Comparison of ENCODE assay signal across 15 cellular contexts in genomic region chr7:128194533-128195282, GRCh38. TPM values are rescaled to one million over a fixed set of nuclear protein-coding genes. Genes with fewer than 3 reads are reported as not detected.
A peak's percentile ranks its signal among the peaks of the same experiment; 100 is the strongest.
DNase-seq lines count a peak whose midpoint lies in the region; ATAC-seq, FAIRE-seq and TF ChIP-seq lines count a peak whose summit lies in the region.
"Had no signal": no experiment of that assay in that cellular context is flagged by ENCODE, and none has a peak within 500 bp of the region (broad histone marks: within the 10 kb centered on the region; RNA-seq: fewer than 3 reads in every experiment).

No MANE protein-coding gene starts in this region.

- H3K27ac ChIP-seq in HCT116 (ENCODE audit: low read depth, low read length) (no peak overlapping the region), keratinocyte (ENCODE audit: control insufficient read depth, insufficient read depth, low read length) (no peak overlapping the region), WERI-Rb-1 (no peak overlapping the region)

- H3K27me3 ChIP-seq in HCT116 (ENCODE audit: insufficient read depth, low read length) (no peaks in the 10 kb centered on the region), keratinocyte (ENCODE audit: control insufficient read depth, extremely low read depth, insufficient read depth, low read length) (peaks cover 19% of the 10 kb centered on the region), WERI-Rb-1 (ENCODE audit: insufficient read depth, low read depth, severe bottlenecking) (no peaks in the 10 kb centered on the region)

- CTCF ChIA-PET in HCT116 (lab: Charles Lee), result no interaction called here

- H3K36me3 ChIP-seq in HCT116 (ENCODE audit: control insufficient read depth in 1 of 2, insufficient read depth in 2 of 2, low read length in 2 of 2) (no peaks in the 10 kb centered on the region), keratinocyte (ENCODE audit: control insufficient read depth in 2 of 2, extremely low read depth in 1 of 2, insufficient read depth in 2 of 2, low read length in 2 of 2) (no peaks in the 10 kb centered on the region), WERI-Rb-1 (no peaks in the 10 kb centered on the region)

- POLR2A ChIA-PET in HCT116 (lab: Charles Lee), result no interaction called here

- dilution Hi-C loops in keratinocyte (cut with MboI; ENCODE audit: extremely low pct_ligation_motif_present, low sequenced_read_pairs), result no loop called here

- no peaks in the 10 kb centered on the region for H3K9me1 ChIP-seq in keratinocyte (ENCODE audit: control insufficient read depth, extremely low read depth, insufficient read depth, low read length)

- H3K4me1 ChIP-seq in HCT116 (ENCODE audit: control insufficient read depth in 1 of 2, insufficient read depth in 2 of 2, low read length in 2 of 2) (no peaks in the 10 kb centered on the region), keratinocyte (ENCODE audit: control insufficient read depth, extremely low read depth, insufficient read depth, low read length) (no peaks in the 10 kb centered on the region)

- H3K9ac ChIP-seq in HCT116 (ENCODE audit: low read length), result no peak overlapping the region
- no peak overlapping the region for H3K9ac ChIP-seq in keratinocyte (ENCODE audit: control insufficient read depth, extremely low read depth, insufficient read depth, low read length)

- H4K20me1 ChIP-seq in HCT116 (ENCODE audit: insufficient read depth) (no peaks in the 10 kb centered on the region), keratinocyte (ENCODE audit: control insufficient read depth, extremely low read depth, insufficient read depth, low read length) (no peaks in the 10 kb centered on the region)

- H3K4me3 ChIP-seq in HCT116 (replicated peaks in 1 of 2; ENCODE audit: low read depth in 1 of 2, low read length in 2 of 2) (no peak overlapping the region), keratinocyte (ENCODE audit: control insufficient read depth in 2 of 3, extremely low read depth in 1 of 3, insufficient read depth in 2 of 3, low read depth in 1 of 3, low read length in 3 of 3) (no peak overlapping the region), WERI-Rb-1 (ENCODE audit: low read depth, low read length) (no peak overlapping the region)

- H3K9me2 ChIP-seq in HCT116 (ENCODE audit: insufficient read depth), result no peaks in the 10 kb centered on the region

- peak; percentile 26 for FAIRE-seq in keratinocyte (lab: Jason Lieb, UNC)

- H3K9me3 ChIP-seq in HCT116 (ENCODE audit: control insufficient read depth in 1 of 2, insufficient read depth in 1 of 2, low read depth in 1 of 2, low read length in 2 of 2) (peaks cover 5 to 10% of the 10 kb centered on the region in 2 experiments; a peak in 2 of 4 replicates), keratinocyte (ENCODE audit: control insufficient read depth, low read depth, low read length) (peaks cover 3% of the 10 kb centered on the region), WERI-Rb-1 (ENCODE audit: severe bottlenecking) (peaks cover 12% of the 10 kb centered on the region)

- DNase-seq in activated effector memory CD4-positive, alpha-beta T cell treated with anti-CD3 and anti-CD28 coated beads, Interleukin-2, amount 50 U/mL, for 16 hours, result peak; percentile 14
- no peak for DNase-seq in activated effector memory CD4-positive, alpha-beta T cell treated with Interleukin-2 at 50 U/mL for 16 hours
- no peak for DNase-seq in HCT116 (ENCODE audit: low read depth, low spot score)
- DNase-seq in OCI-M1 (lab: John Stamatoyannopoulos, UW), result peak; percentile 1
- no peak for DNase-seq in keratinocyte (ENCODE audit: low read depth, low spot score)
- DNase-seq in activated CD4-positive, CD25-positive, alpha-beta regulatory T cell (lab: John Stamatoyannopoulos, UW), result no peak
- DNase-seq in stimulated activated CD4-positive, alpha-beta T cell treated with anti-CD3 and anti-CD28 coated beads, Interleukin-4, amount 100 ng/mL, for 4 hours, result no peak
- DNase-seq in WERI-Rb-1, result no peak
- DNase-seq: EL, NCI-H1436, NCI-H2029 treated with DMSO at 0.1 percent for 48 hours, NCI-H510A treated with DMSO at 0.1 percent for 48 hours, SIG-M5 had no signal

- BruUV-seq in HCT116 (replicated peaks; lab: Mats Ljungman, UMichigan), result no TSS peak

- no peak overlapping the region for H2AFZ ChIP-seq in HCT116 (ENCODE audit: low read depth, low read length, poor library complexity, severe bottlenecking)
- no peak overlapping the region for H2AFZ ChIP-seq in keratinocyte (ENCODE audit: control insufficient read depth, low read length)

- RAD21 ChIA-PET in HCT116 (lab: Charles Lee; ENCODE audit: low non-redundant PET in 1 of 2, low total read pairs in 2 of 2, uncharacterized antibody in 2 of 2, unreplicated experiment in 2 of 2), result no interaction called here

- no peak overlapping the region for H3K4me2 ChIP-seq in HCT116 (ENCODE audit: low read length)
- no peak overlapping the region for H3K4me2 ChIP-seq in keratinocyte (ENCODE audit: control insufficient read depth, extremely low read depth, insufficient read depth, low read depth, low read length)

- no peak for ATAC-seq in HCT116

- TF ChIP-seq CTCF in HCT116 (IDR thresholded peaks at IDR 0.05 in 2 of 3, conservative IDR thresholded peaks at IDR 0.05 in 1 of 3; ENCODE audit: borderline replicate concordance in 1 of 3, insufficient read depth in 1 of 3, low read depth in 2 of 3, low read length in 2 of 3) (no peak), keratinocyte (optimal IDR thresholded peaks at IDR 0.05 in 1 of 3, IDR thresholded peaks at IDR 0.05 in 1 of 3, conservative IDR thresholded peaks at IDR 0.05 in 1 of 3; ENCODE audit: extremely low read depth in 1 of 3, insufficient read depth in 2 of 3, low read length in 3 of 3) (no peak), WERI-Rb-1 (IDR thresholded peaks at IDR 0.05; ENCODE audit: low read depth, low read length) (no peak)

- TF ChIP-seq RAD21 in HCT116 (IDR thresholded peaks at IDR 0.05; ENCODE audit: low read depth), result no peak

- intact Hi-C loops in HCT116 (cut with micrococcal nuclease), result no loop called here

- H3K79me2 ChIP-seq in HCT116 (ENCODE audit: insufficient read depth, low read length), result no peaks in the 10 kb centered on the region
- H3K79me2 ChIP-seq in keratinocyte (ENCODE audit: control insufficient read depth, insufficient read depth, low read length), result no peaks in the 10 kb centered on the region

- TF ChIP-seq POLR2A in HCT116 (IDR thresholded peaks at IDR 0.05; ENCODE audit: borderline replicate concordance, extremely low read depth, insufficient read depth, insufficient read length), result no peak

TF ChIP-seq in HCT116, 20 proteins besides CTCF, POLR2A, EP300 and RAD21:
- TF ChIP-seq SIN3A (IDR thresholded peaks at IDR 0.05; ENCODE audit: low read depth), result no peak
- peak; percentile 97 for TF ChIP-seq CBX3 (IDR thresholded peaks at IDR 0.05; ENCODE audit: low read depth)

RNA-seq across cellular contexts. Expression of gene LEP, which starts 46.4 kb away (rescaled TPM):
- not detected for total RNA-seq in HCT116 (2021; ENCODE audit: unreplicated experiment)
- not detected in 2 replicates for polyA plus RNA-seq in HCT116 (2012)
- 0.10 to 0.50 TPM in 2 of 3 replicates, not detected in the other for polyA plus RNA-seq in keratinocyte
- polyA plus RNA-seq in keratinocyte (2011; ENCODE audit: low read depth), result not detected
- 0.01 and 0.04 TPM in 2 replicates for polyA plus RNA-seq in keratinocyte (2011; cell fraction: cytosol; rRNA removed)
- polyA plus RNA-seq in keratinocyte (2011; cell fraction: nucleus; rRNA removed), result 0.03 TPM in 1 of 2 replicates, not detected in the other
- polyA plus RNA-seq in keratinocyte (2012; ENCODE audit: low replicate concordance), result 0.04 TPM in 1 of 2 replicates, not detected in the other
- 0.06 to 0.23 TPM in 2 of 3 replicates, not detected in the other for polyA minus RNA-seq in keratinocyte
- polyA minus RNA-seq in keratinocyte (2011; cell fraction: cytosol; rRNA and poly(A)+ RNA removed), result not detected
- not detected in 2 replicates for polyA minus RNA-seq in keratinocyte (2011; cell fraction: nucleus; rRNA and poly(A)+ RNA removed)
- total RNA-seq: H4 had no signal
- polyA plus RNA-seq: AG04450 had no signal

Comparison
In these comparisons a context has a peak if more than half of its experiments do, and no peak if none do; other contexts are left out.
1. DNase-seq: peak in activated effector memory CD4-positive, alpha-beta T cell treated with anti-CD3 and anti-CD28 coated beads, Interleukin-2, amount 50 U/mL, for 16 hours (single experiment) and OCI-M1 (single experiment); none in activated effector memory CD4-positive, alpha-beta T cell treated with Interleukin-2 at 50 U/mL for 16 hours (single experiment), HCT116 (single experiment), keratinocyte (single experiment), activated CD4-positive, CD25-positive, alpha-beta regulatory T cell (0 of 4), stimulated activated CD4-positive, alpha-beta T cell treated with anti-CD3 and anti-CD28 coated beads, Interleukin-4, amount 100 ng/mL, for 4 hours (0 of 2) and WERI-Rb-1 (single experiment).